ENCODE assay signal across 8 cellular contexts in the genomic region with DNA sequence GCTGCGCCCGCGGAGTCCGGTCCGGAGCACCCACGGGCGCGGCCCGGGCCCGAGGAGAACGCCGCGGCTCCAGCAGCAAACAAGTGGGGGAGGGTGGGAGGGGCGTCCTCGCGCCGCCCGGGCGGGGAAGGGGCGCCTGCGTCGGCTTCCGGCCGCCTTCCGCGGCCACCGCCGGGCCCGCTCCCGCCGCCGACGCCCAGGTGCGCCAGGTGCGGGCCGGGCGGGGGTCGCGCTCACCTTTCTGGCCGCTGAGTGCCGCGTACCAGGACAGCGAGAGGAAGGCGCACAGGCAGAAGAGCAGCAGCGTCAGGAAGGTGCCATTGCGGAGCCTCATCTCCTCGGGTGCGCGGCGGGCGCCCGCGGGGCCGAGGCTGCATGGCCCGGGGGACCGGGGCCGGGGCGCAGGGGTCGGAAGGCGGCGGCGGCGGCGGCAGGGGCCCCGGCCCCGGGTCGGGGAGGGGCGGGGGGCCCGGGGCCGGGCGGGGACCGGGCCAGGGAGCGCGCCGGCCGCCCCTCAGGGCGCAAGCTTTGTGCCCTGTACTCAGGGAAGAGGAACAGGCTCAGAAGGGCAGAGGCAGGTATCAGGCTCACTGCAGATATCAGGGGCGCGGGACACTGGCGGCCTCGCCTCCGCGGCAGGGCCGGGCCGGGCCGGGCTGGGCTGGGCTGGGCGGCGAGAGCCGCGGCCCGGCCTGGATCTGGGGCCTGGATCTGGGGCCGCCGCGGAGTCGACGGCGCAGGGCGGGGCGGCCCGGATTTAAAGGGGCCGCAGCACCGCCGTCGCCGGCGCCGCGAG.
DNase-seq lines count a peak whose midpoint lies in the region; ATAC-seq lines count a peak whose summit lies in the region.

Gene MGAT4B (minus strand): TSS at position 617 of the 796 bp plus-strand sequence. CDS start 283 bp downstream, at position 334.

- peak within 1 kb of the TSS; percentile 88 for H3K27ac Mint-ChIP-seq in central memory CD8-positive, alpha-beta T cell (ENCODE audit: low read depth)

- H3K4me1 Mint-ChIP-seq in central memory CD8-positive, alpha-beta T cell = peaks cover 26% of the 10 kb centered on the region

- peak within 1 kb of the TSS; percentile 85 for H3K4me3 Mint-ChIP-seq in central memory CD8-positive, alpha-beta T cell

- H3K27me3 Mint-ChIP-seq in central memory CD8-positive, alpha-beta T cell = no peaks in the 10 kb centered on the region

- H3K36me3 Mint-ChIP-seq in central memory CD8-positive, alpha-beta T cell (ENCODE audit: insufficient read depth) = peaks cover 10% of the 10 kb centered on the region

- peak; percentile 57 for ATAC-seq in HG02571 (IDR thresholded peaks at IDR 0.05; ENCODE audit: unreplicated experiment)
- ATAC-seq in central memory CD8-positive, alpha-beta T cell (replicated peaks; ENCODE audit: extremely low read depth, poor library complexity, severe bottlenecking) = peak; percentile 85

- H3K9me3 Mint-ChIP-seq in central memory CD8-positive, alpha-beta T cell = no peaks in the 10 kb centered on the region

- H3K4me3 ChIP-seq in skin epidermis = peak within 1 kb of the TSS; percentile 71 to 95 (median 92)

- peak within 1 kb of the TSS; percentile 87 to 96 (median 91) for H3K27ac ChIP-seq in skin epidermis

- DNase-seq in NCI-H82 (lab: John Stamatoyannopoulos, UW) (peak; percentile 72), NCI-H82 treated with DMSO at 0.1 percent for 48 hours (lab: John Stamatoyannopoulos, UW; ENCODE audit: unreplicated experiment) (no peak), MV-4-11 (lab: John Stamatoyannopoulos, UW) (peak; percentile 53), UCSD-AML1 (lab: John Stamatoyannopoulos, UW; ENCODE audit: unreplicated experiment) (peak; percentile 81), iris pigment epithelial cell (ENCODE audit: low read depth) (peak; percentile 83)
- peak in 1 of 2 donors; percentile 53 for DNase-seq in central memory CD8-positive, alpha-beta T cell (ENCODE audit: low spot score in 2 of 2)
